8 cellular contexts compared by ENCODE assay signal in the genomic region with DNA sequence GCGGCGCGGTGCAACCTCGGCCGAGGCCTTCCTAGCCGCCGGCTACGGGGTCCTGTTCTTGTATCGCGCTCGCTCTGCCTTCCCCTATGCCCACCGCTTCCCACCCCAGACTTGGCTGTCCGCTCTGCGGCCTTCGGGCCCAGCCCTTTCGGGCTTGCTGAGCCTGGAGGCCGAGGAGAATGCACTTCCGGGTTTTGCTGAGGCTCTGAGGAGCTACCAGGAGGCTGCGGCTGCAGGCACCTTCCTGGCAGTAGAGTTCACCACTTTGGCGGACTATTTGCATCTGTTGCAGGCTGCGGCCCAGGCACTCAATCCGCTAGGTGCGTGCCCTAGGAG. TPM values are rescaled to one million over a fixed set of nuclear protein-coding genes. Genes with fewer than 3 reads are reported as not detected.
DNase-seq lines count a peak whose midpoint lies in the region; ATAC-seq and TF ChIP-seq lines count a peak whose summit lies in the region.

No MANE protein-coding gene starts in this region.

- peak overlapping the region; percentile 79 for H3K4me3 Mint-ChIP-seq in activated CD8-positive, alpha-beta T cell treated with anti-CD3 and anti-CD28 coated beads, Interleukin-2, amount 10 ng/mL, durations not matched to agents 7 days and 5 days
- peak overlapping the region; percentile 86 to 91 for H3K4me3 Mint-ChIP-seq in stimulated activated naive B cell treated with anti-CD40 and anti-IgM and Interleukin-4, amounts not matched to agents 10 μg/mL and 1 μg/mL and 100 μg/mL, for 72 hours

- no peaks in the 10 kb centered on the region for H3K9me3 ChIP-seq in muscle layer of duodenum (ENCODE audit: control insufficient read depth in 1 of 2, low read length in 2 of 2)

- CTCF ChIA-PET in activated CD8-positive, alpha-beta T cell treated with anti-CD3 and anti-CD28 coated beads, Interleukin-2, amount 10 ng/mL, durations not matched to agents 7 days and 5 days (lab: Charles Lee), result interaction anchor here (0.8 to 1.5 kb wide), 3 partner anchors 18 to 715 kb away, joined by 3 to 5 read pairs (median 3); a partner anchor contains a TSS

- H3K27me3 Mint-ChIP-seq in activated CD8-positive, alpha-beta T cell treated with anti-CD3 and anti-CD28 coated beads, Interleukin-2, amount 10 ng/mL, durations not matched to agents 7 days and 5 days (ENCODE audit: low read depth), result no peaks in the 10 kb centered on the region
- no peaks in the 10 kb centered on the region for H3K27me3 Mint-ChIP-seq in stimulated activated naive B cell treated with anti-CD40 and anti-IgM and Interleukin-4, amounts not matched to agents 10 μg/mL and 1 μg/mL and 100 μg/mL, for 72 hours

- DNase-seq in ACHN (peak; percentile 60), NCI-H2227 (lab: John Stamatoyannopoulos, UW; ENCODE audit: unreplicated experiment) (peak; percentile 68), erythroblast (lab: John Stamatoyannopoulos, UW) (peak; percentile 82 to 85)
- peak; percentile 78 for DNase-seq in activated CD8-positive, alpha-beta T cell treated with anti-CD3 and anti-CD28 coated beads, Interleukin-2, amount 10 ng/mL, durations not matched to agents 7 days and 5 days
- DNase-seq in stimulated activated naive B cell treated with anti-CD40 and anti-IgM and Interleukin-4, amounts not matched to agents 10 μg/mL and 1 μg/mL and 100 μg/mL, for 72 hours, result peak; percentile 49

- POLR2A ChIA-PET in activated CD8-positive, alpha-beta T cell treated with anti-CD3 and anti-CD28 coated beads, Interleukin-2, amount 10 ng/mL, durations not matched to agents 7 days and 5 days (lab: Charles Lee), result interaction anchor here (0.6 to 1.5 kb wide), 6 partner anchors 9 to 577 kb away, joined by 3 to 7 read pairs (median 4); a partner anchor contains a TSS

- H3K27ac Mint-ChIP-seq in activated CD8-positive, alpha-beta T cell treated with anti-CD3 and anti-CD28 coated beads, Interleukin-2, amount 10 ng/mL, durations not matched to agents 7 days and 5 days, result peak overlapping the region; percentile 96
- H3K27ac Mint-ChIP-seq in stimulated activated naive B cell treated with anti-CD40 and anti-IgM and Interleukin-4, amounts not matched to agents 10 μg/mL and 1 μg/mL and 100 μg/mL, for 72 hours, result peak overlapping the region; percentile 98

- H3K4me1 ChIP-seq in muscle layer of duodenum (ENCODE audit: control insufficient read depth in 1 of 2, insufficient read depth in 2 of 2, low read length in 2 of 2), result peaks cover 5 to 14% of the 10 kb centered on the region in 2 donors

- peak; percentile 55 for ATAC-seq in GM18511 (IDR thresholded peaks at IDR 0.05; ENCODE audit: unreplicated experiment)
- peak; percentile 51 for ATAC-seq in HG03025 (IDR thresholded peaks at IDR 0.05; ENCODE audit: low FRiP score, unreplicated experiment)
- peak; percentile 75 for ATAC-seq in activated CD8-positive, alpha-beta T cell treated with anti-CD3 and anti-CD28 coated beads, Interleukin-2, amount 10 ng/mL, durations not matched to agents 7 days and 5 days
- ATAC-seq in stimulated activated naive B cell treated with anti-CD40 and anti-IgM and Interleukin-4, amounts not matched to agents 10 μg/mL and 1 μg/mL and 100 μg/mL, for 72 hours (replicated peaks), result peak; percentile 63 to 65

- H3K4me1 Mint-ChIP-seq in activated CD8-positive, alpha-beta T cell treated with anti-CD3 and anti-CD28 coated beads, Interleukin-2, amount 10 ng/mL, durations not matched to agents 7 days and 5 days (ENCODE audit: low read depth), result peaks cover 28% of the 10 kb centered on the region
- H3K4me1 Mint-ChIP-seq in stimulated activated naive B cell treated with anti-CD40 and anti-IgM and Interleukin-4, amounts not matched to agents 10 μg/mL and 1 μg/mL and 100 μg/mL, for 72 hours, result peaks cover 24 to 41% of the 10 kb centered on the region in 2 donors

- peak; percentile 61 for TF ChIP-seq POLR2A in erythroblast (IDR thresholded peaks at IDR 0.05; ENCODE audit: low read length)

- in situ Hi-C loops in ACHN (cut with HindIII; ENCODE audit: low pct_ligation_motif_present, low pct_unique_long_range_greater_than_20kb, low sequenced_read_pairs), result no loop called here

- H3K4me3 ChIP-seq in muscle layer of duodenum (ENCODE audit: low read depth in 1 of 2, low read length in 2 of 2), result peak overlapping the region; percentile 88 to 90

- peaks cover 7 to 23% of the 10 kb centered on the region in 2 donors for H3K36me3 ChIP-seq in muscle layer of duodenum (ENCODE audit: control insufficient read depth in 1 of 2, insufficient read depth in 2 of 2, low read length in 2 of 2)

- no peaks in the 10 kb centered on the region for H3K9me3 Mint-ChIP-seq in activated CD8-positive, alpha-beta T cell treated with anti-CD3 and anti-CD28 coated beads, Interleukin-2, amount 10 ng/mL, durations not matched to agents 7 days and 5 days (ENCODE audit: insufficient read depth)
- no peaks in the 10 kb centered on the region for H3K9me3 Mint-ChIP-seq in stimulated activated naive B cell treated with anti-CD40 and anti-IgM and Interleukin-4, amounts not matched to agents 10 μg/mL and 1 μg/mL and 100 μg/mL, for 72 hours

- H3K27me3 ChIP-seq in muscle layer of duodenum (ENCODE audit: low read depth, low read length), result no peaks in the 10 kb centered on the region

- H3K36me3 Mint-ChIP-seq in activated CD8-positive, alpha-beta T cell treated with anti-CD3 and anti-CD28 coated beads, Interleukin-2, amount 10 ng/mL, durations not matched to agents 7 days and 5 days (ENCODE audit: low read depth), result peaks cover 39% of the 10 kb centered on the region
- H3K36me3 Mint-ChIP-seq in stimulated activated naive B cell treated with anti-CD40 and anti-IgM and Interleukin-4, amounts not matched to agents 10 μg/mL and 1 μg/mL and 100 μg/mL, for 72 hours, result peaks cover 17 to 39% of the 10 kb centered on the region in 2 donors

- H3K27ac ChIP-seq in muscle layer of duodenum (ENCODE audit: low read length), result peak overlapping the region; percentile 97

RNA-seq across cellular contexts. Expression of a gene that starts 0.4 kb away (rescaled TPM):
- total RNA-seq in activated CD8-positive, alpha-beta T cell treated with anti-CD3 and anti-CD28 coated beads, Interleukin-2, amount 10 ng/mL, durations not matched to agents 7 days and 5 days, result 10 to 100 TPM; 34.4 to 36.2 TPM

RNA-seq across cellular contexts. Expression of a gene that starts 0.9 kb away (rescaled TPM):
- total RNA-seq in activated CD8-positive, alpha-beta T cell treated with anti-CD3 and anti-CD28 coated beads, Interleukin-2, amount 10 ng/mL, durations not matched to agents 7 days and 5 days, result under 1 TPM; 0.63 to 0.79 TPM

RNA-seq across cellular contexts. Expression of a gene that starts 6.4 kb away (rescaled TPM):
- 1 to 10 TPM; 1.7 to 2.2 TPM for total RNA-seq in activated CD8-positive, alpha-beta T cell treated with anti-CD3 and anti-CD28 coated beads, Interleukin-2, amount 10 ng/mL, durations not matched to agents 7 days and 5 days

Comparison
In these comparisons a context has a peak if more than half of its experiments do, and no peak if none do; other contexts are left out.
1. Peak in every context shown above with its lines: DNase-seq, ATAC-seq, H3K4me3 ChIP-seq and H3K27ac ChIP-seq.